8 cellular contexts compared by ENCODE assay signal in the genomic region with DNA sequence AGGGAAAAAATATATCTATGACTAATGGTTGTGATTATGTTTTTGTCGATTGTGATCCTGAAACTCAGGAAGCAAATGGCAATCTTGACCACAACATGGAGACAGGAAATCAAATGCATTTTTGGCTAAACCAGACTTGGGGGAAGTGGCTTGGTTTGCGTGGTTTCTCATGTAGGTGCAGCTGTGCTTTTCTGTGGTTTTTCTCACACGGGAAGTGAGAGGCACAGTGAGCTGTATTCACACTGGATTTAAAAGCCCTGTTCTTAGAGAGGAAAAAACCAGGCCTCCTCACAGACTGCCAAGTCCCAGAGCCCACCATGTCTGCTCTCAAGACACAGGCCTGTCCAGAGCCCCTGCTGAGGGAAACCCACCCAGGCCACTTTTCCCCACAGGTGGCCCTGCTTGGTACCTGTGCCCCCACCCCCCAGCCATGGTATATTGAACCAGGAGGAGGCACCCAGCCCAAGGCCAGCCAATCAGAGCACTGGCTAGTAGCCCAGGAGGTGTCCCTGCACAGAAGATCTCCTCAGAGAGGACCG. TPM values are rescaled to one million over a fixed set of nuclear protein-coding genes. Genes with fewer than 3 reads are reported as not detected.
A peak's percentile ranks its signal among the peaks of the same experiment; 100 is the strongest.
DNase-seq lines count a peak whose midpoint lies in the region; ATAC-seq and TF ChIP-seq lines count a peak whose summit lies in the region.

No MANE protein-coding gene starts in this region.

- CTCF ChIA-PET in activated B cell treated with CpG ODN at 0.5 μM for 24 hours (lab: Charles Lee): interaction anchor here (1.3 kb wide), 1 partner anchor 17 kb away, joined by 5 read pairs; no protein-coding TSS in a partner anchor

- POLR2A ChIA-PET in activated B cell treated with CpG ODN at 0.5 μM for 24 hours (lab: Charles Lee): interaction anchor here (1.1 to 1.2 kb wide), 2 partner anchors 20 to 46 kb away, joined by 3 to 4 read pairs; a partner anchor contains a TSS

- H3K36me3 ChIP-seq in parathyroid adenoma (ENCODE audit: control insufficient read depth, insufficient read depth, low read length): no peaks in the 10 kb centered on the region

- H2AFZ ChIP-seq in parathyroid adenoma: no peak overlapping the region

- no peak overlapping the region for H3K4me3 ChIP-seq in parathyroid adenoma (ENCODE audit: low read depth, low read length)

- H3K79me2 ChIP-seq in parathyroid adenoma: no peaks in the 10 kb centered on the region

- ATAC-seq in GM21360 (IDR thresholded peaks at IDR 0.05; ENCODE audit: unreplicated experiment) (peak; percentile 92), activated B cell treated with CpG ODN at 0.5 μM for 24 hours (ENCODE audit: low read depth) (peak; percentile 93)

- intact Hi-C loops in activated B cell treated with CpG ODN at 0.5 μM for 24 hours (cut with micrococcal nuclease): loop anchor here (1.0 to 5.0 kb wide), 5 partner anchors 11 to 212 kb away; no protein-coding TSS in a partner anchor

- DNase-seq in CD1c-positive myeloid dendritic cell (ENCODE audit: extremely low spot score) (peak; percentile 73), HS-5 (ENCODE audit: low read depth) (peak; percentile 93), activated B cell treated with CpG ODN at 0.5 μM for 24 hours (peak; percentile 32), dedifferentiated amniotic fluid mesenchymal stem cell (ENCODE audit: extremely low spot score) (peak; percentile 74), cerebellar nuclear complex (lab: John Stamatoyannopoulos, UW) (no peak), T1000 (lab: John Stamatoyannopoulos, UW) (no peak)

- H3K4me1 ChIP-seq in parathyroid adenoma: no peaks in the 10 kb centered on the region

- TF ChIP-seq CTCF in activated B cell treated with CpG ODN at 0.5 μM for 24 hours (IDR thresholded peaks at IDR 0.05) (no peak), parathyroid adenoma (IDR thresholded peaks at IDR 0.05) (no peak)

- H3K27ac Mint-ChIP-seq in activated B cell treated with CpG ODN at 0.5 μM for 24 hours: peak overlapping the region; percentile 83

- peaks cover 12% of the 10 kb centered on the region for H3K36me3 Mint-ChIP-seq in activated B cell treated with CpG ODN at 0.5 μM for 24 hours (ENCODE audit: low read depth)

- H3K4me3 Mint-ChIP-seq in activated B cell treated with CpG ODN at 0.5 μM for 24 hours: peak overlapping the region; percentile 68

- H3K27ac ChIP-seq in parathyroid adenoma: peak overlapping the region; percentile 41

- H3K27me3 ChIP-seq in parathyroid adenoma (ENCODE audit: control insufficient read depth, insufficient read depth, low read length): no peaks in the 10 kb centered on the region

- H3K9ac ChIP-seq in parathyroid adenoma: no peak overlapping the region

- no peaks in the 10 kb centered on the region for H3K27me3 Mint-ChIP-seq in activated B cell treated with CpG ODN at 0.5 μM for 24 hours

- no peak overlapping the region for H3K4me2 ChIP-seq in parathyroid adenoma (ENCODE audit: low read length)

- peaks cover 45% of the 10 kb centered on the region for H3K4me1 Mint-ChIP-seq in activated B cell treated with CpG ODN at 0.5 μM for 24 hours

- H3K9me3 Mint-ChIP-seq in activated B cell treated with CpG ODN at 0.5 μM for 24 hours: no peaks in the 10 kb centered on the region

- no peaks in the 10 kb centered on the region for H3K9me3 ChIP-seq in parathyroid adenoma (ENCODE audit: control insufficient read depth, low read length)

RNA-seq across cellular contexts. Expression of a gene that starts 46.2 kb away (rescaled TPM):
- total RNA-seq in activated B cell treated with CpG ODN at 0.5 μM for 24 hours: 7.6 and 9.1 TPM in 2 replicates

RNA-seq across cellular contexts. Expression of a gene that starts 46.3 kb away (rescaled TPM):
- total RNA-seq in activated B cell treated with CpG ODN at 0.5 μM for 24 hours: 24.7 and 28.4 TPM in 2 replicates

Comparison
In these comparisons a context has a peak if more than half of its experiments do, and no peak if none do; other contexts are left out.
1. DNase-seq: peak in CD1c-positive myeloid dendritic cell (single experiment), HS-5 (single experiment), activated B cell treated with CpG ODN at 0.5 μM for 24 hours (single experiment) and dedifferentiated amniotic fluid mesenchymal stem cell (single experiment); none in cerebellar nuclear complex (0 of 2) and T1000 (single experiment).